9 cellular contexts compared by ENCODE assay signal in the genomic region with DNA sequence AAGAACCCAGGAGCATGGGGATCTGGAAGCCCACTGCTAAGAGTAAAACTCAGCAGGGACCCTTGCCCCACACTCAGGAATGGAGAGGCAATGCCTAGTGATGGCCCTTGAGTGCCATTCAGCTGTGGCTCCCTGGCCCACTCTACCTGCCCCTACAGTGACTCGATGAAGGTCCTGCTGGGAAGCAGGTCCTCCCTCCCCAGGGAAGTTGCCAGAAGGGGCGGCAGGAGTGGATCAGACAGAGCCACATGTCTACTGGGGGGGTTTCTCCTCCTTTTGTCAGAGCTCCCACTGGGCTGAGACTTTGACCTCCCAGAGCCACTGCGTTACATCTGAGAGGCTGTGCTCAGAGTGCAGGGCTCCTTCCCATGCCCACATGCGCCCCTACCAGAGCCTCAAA. TPM values are rescaled to one million over a fixed set of nuclear protein-coding genes. Genes with fewer than 3 reads are reported as not detected.
DNase-seq lines count a peak whose midpoint lies in the region; ATAC-seq and TF ChIP-seq lines count a peak whose summit lies in the region.
"Had no signal": no experiment of that assay in that cellular context is flagged by ENCODE, and none has a peak within 500 bp of the region (broad histone marks: within the 10 kb centered on the region; RNA-seq: fewer than 3 reads in every experiment).

No MANE protein-coding gene starts in this region.

- H3K9me3 ChIP-seq in HEK293 (ENCODE audit: control insufficient read depth, insufficient read depth, low read depth, low read length) (no peaks in the 10 kb centered on the region; the same call in 1 of the 2 replicates), breast epithelium (no peaks in the 10 kb centered on the region)

- TF ChIP-seq CTCF in AG04449 (IDR thresholded peaks at IDR 0.05; ENCODE audit: insufficient read depth, low read length, missing control alignments) (no peak), HEK293 (tag by site-specific recombination; IDR thresholded peaks at IDR 0.05) (no peak), breast epithelium (IDR thresholded peaks at IDR 0.05) (no peak)

- ATAC-seq in natural killer cell treated with Interleukin-12 subunit alpha and Interleukin-12 subunit beta and Interleukin-15 and Interleukin-18, amount 100 ng/mL, for 72 hours = no peak
- ATAC-seq in HG02981 (IDR thresholded peaks at IDR 0.05; ENCODE audit: unreplicated experiment) = no peak

- H3K27ac ChIP-seq in HEK293 (ENCODE audit: extremely low read depth, low read depth, low read length) (no peak overlapping the region), breast epithelium (peak overlapping the region; percentile 92 to 99)

- peaks cover 0 to 4% of the 10 kb centered on the region in 2 donors for H3K27me3 Mint-ChIP-seq in natural killer cell treated with Interleukin-12 subunit alpha and Interleukin-12 subunit beta and Interleukin-15 and Interleukin-18, amount 100 ng/mL, for 72 hours

- H3K27me3 ChIP-seq in breast epithelium = peaks cover 0 to 23% of the 10 kb centered on the region in 2 donors

- no peaks in the 10 kb centered on the region; the same call in 1 of the 2 replicates for H3K4me1 ChIP-seq in HEK293 (ENCODE audit: control insufficient read depth, insufficient read depth, low read length)
- H3K4me1 ChIP-seq in breast epithelium = peaks cover 0 to 7% of the 10 kb centered on the region in 2 donors

- POLR2A ChIA-PET in AG04449 (lab: Yijun Ruan, JAX) = no interaction called here
- POLR2A ChIA-PET in HEK293 (lab: Yijun Ruan, JAX) = interaction anchor here (0.9 to 3.1 kb wide), 12 partner anchors 9 to 91 kb away, joined by 3 to 35 read pairs (median 12); a partner anchor contains a TSS

- H3K4me1 Mint-ChIP-seq in natural killer cell treated with Interleukin-12 subunit alpha and Interleukin-12 subunit beta and Interleukin-15 and Interleukin-18, amount 100 ng/mL, for 72 hours (ENCODE audit: low read depth in 2 of 2) = peaks cover 10 to 14% of the 10 kb centered on the region in 2 donors

- H3K9me3 Mint-ChIP-seq in natural killer cell treated with Interleukin-12 subunit alpha and Interleukin-12 subunit beta and Interleukin-15 and Interleukin-18, amount 100 ng/mL, for 72 hours = no peaks in the 10 kb centered on the region

- no peak for TF ChIP-seq POLR2A in breast epithelium (IDR thresholded peaks at IDR 0.05)

- peak overlapping the region; percentile 61 for H3K4me3 ChIP-seq in AG04449 (ENCODE audit: low read depth, low read length)
- H3K4me3 ChIP-seq in HEK293 (ENCODE audit: low read depth, low read length) = no peak overlapping the region
- H3K4me3 ChIP-seq in breast epithelium = peak overlapping the region; percentile 59 to 83 (median 69)

- DNase-seq in AG04449 (ENCODE audit: low read depth, low spot score) (no peak), breast epithelium (ENCODE audit: low spot score in 2 of 2) (no peak), SKM-1 (lab: John Stamatoyannopoulos, UW; ENCODE audit: unreplicated experiment) (no peak), GDM1 (lab: John Stamatoyannopoulos, UW) (no peak), NCI-H2227 (lab: John Stamatoyannopoulos, UW; ENCODE audit: unreplicated experiment) (no peak)
- DNase-seq in natural killer cell treated with Interleukin-12 subunit alpha and Interleukin-12 subunit beta and Interleukin-15 and Interleukin-18, amount 100 ng/mL, for 72 hours (ENCODE audit: low spot score) = no peak

- H3K36me3 ChIP-seq in HEK293 (ENCODE audit: control insufficient read depth in 2 of 2, insufficient read depth in 1 of 2, low read length in 2 of 2) = peaks cover 0 to 29% of the 10 kb centered on the region in 2 experiments; a peak in 1 of 3 replicates
- H3K36me3 ChIP-seq in breast epithelium = no peaks in the 10 kb centered on the region

- intact Hi-C loops in breast epithelium (cut with DNase I; ENCODE audit: low total_unique reads) = no loop called here

- CTCF ChIA-PET in AG04449 (lab: Yijun Ruan, JAX) (interaction anchor here (1.4 kb wide), 1 partner anchor 46 kb away, joined by 3 read pairs; no protein-coding TSS in a partner anchor), HEK293 (lab: Yijun Ruan, JAX) (interaction anchor here (0.6 to 2.5 kb wide), 2 partner anchors 38 to 769 kb away, joined by 3 to 8 read pairs; no protein-coding TSS in a partner anchor)

- peak overlapping the region; percentile 91 for H3K4me3 Mint-ChIP-seq in natural killer cell treated with Interleukin-12 subunit alpha and Interleukin-12 subunit beta and Interleukin-15 and Interleukin-18, amount 100 ng/mL, for 72 hours

- H3K27ac Mint-ChIP-seq in natural killer cell treated with Interleukin-12 subunit alpha and Interleukin-12 subunit beta and Interleukin-15 and Interleukin-18, amount 100 ng/mL, for 72 hours = peak overlapping the region in 1 of 2 donors; percentile 81

- no peaks in the 10 kb centered on the region for H3K36me3 Mint-ChIP-seq in natural killer cell treated with Interleukin-12 subunit alpha and Interleukin-12 subunit beta and Interleukin-15 and Interleukin-18, amount 100 ng/mL, for 72 hours

TF ChIP-seq in HEK293, 187 proteins besides CTCF, POLR2A, EP300 and RAD21:
- TF ChIP-seq, protein P1, sequence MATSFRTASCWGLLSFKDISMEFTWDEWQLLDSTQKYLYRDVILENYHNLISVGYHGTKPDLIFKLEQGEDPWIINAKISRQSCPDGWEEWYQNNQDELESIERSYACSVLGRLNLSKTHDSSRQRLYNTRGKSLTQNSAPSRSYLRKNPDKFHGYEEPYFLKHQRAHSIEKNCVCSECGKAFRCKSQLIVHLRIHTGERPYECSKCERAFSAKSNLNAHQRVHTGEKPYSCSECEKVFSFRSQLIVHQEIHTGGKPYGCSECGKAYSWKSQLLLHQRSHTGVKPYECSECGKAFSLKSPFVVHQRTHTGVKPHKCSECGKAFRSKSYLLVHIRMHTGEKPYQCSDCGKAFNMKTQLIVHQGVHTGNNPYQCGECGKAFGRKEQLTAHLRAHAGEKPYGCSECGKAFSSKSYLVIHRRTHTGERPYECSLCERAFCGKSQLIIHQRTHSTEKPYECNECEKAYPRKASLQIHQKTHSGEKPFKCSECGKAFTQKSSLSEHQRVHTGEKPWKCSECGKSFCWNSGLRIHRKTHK (tag by site-specific recombination; IDR thresholded peaks at IDR 0.05) = no peak
- peak; percentile 53 for TF ChIP-seq ZIC2 (tag by site-specific recombination; IDR thresholded peaks at IDR 0.05)

RNA-seq across cellular contexts. Expression of a gene that starts 1.2 kb away (rescaled TPM):
- 10 to 100 TPM; 17.0 to 24.0 (median 19.5) TPM for total RNA-seq in breast epithelium
- total RNA-seq in natural killer cell treated with Interleukin-12 subunit alpha and Interleukin-12 subunit beta and Interleukin-15 and Interleukin-18, amount 100 ng/mL, for 72 hours = 10 to 100 TPM; 22.1 to 30.7 TPM

RNA-seq across cellular contexts. Expression of a gene that starts 2.8 kb away (rescaled TPM):
- total RNA-seq in breast epithelium = 10 to 100 TPM; 36.2 to 40.1 (median 38.3) TPM
- total RNA-seq in natural killer cell treated with Interleukin-12 subunit alpha and Interleukin-12 subunit beta and Interleukin-15 and Interleukin-18, amount 100 ng/mL, for 72 hours = 10 to 100 TPM; 39.6 to 65.6 TPM

RNA-seq across cellular contexts. Expression of a gene that starts 10.1 kb away (rescaled TPM):
- total RNA-seq in breast epithelium = 10 to 100 TPM; 21.1 to 38.0 (median 28.8) TPM
- total RNA-seq in natural killer cell treated with Interleukin-12 subunit alpha and Interleukin-12 subunit beta and Interleukin-15 and Interleukin-18, amount 100 ng/mL, for 72 hours = 10 to 100 TPM; 29.4 to 48.5 TPM

RNA-seq across cellular contexts. Expression of a gene that starts 26.9 kb away (rescaled TPM):
- 10 to 100 TPM; 38.8 to 42.6 (median 41.3) TPM for total RNA-seq in breast epithelium
- 10 to 100 TPM; 28.5 to 41.1 TPM for total RNA-seq in natural killer cell treated with Interleukin-12 subunit alpha and Interleukin-12 subunit beta and Interleukin-15 and Interleukin-18, amount 100 ng/mL, for 72 hours

RNA-seq across cellular contexts. Expression of a gene that starts 31.1 kb away (rescaled TPM):
- 10 to 100 TPM in 2 of 3 donors, 1 to 10 TPM in 1; 6.1 to 10.8 (median 10.1) TPM for total RNA-seq in breast epithelium
- 10 to 100 TPM; 52.4 to 61.3 TPM for total RNA-seq in natural killer cell treated with Interleukin-12 subunit alpha and Interleukin-12 subunit beta and Interleukin-15 and Interleukin-18, amount 100 ng/mL, for 72 hours
- total RNA-seq: SK-MEL-5 had no signal
